18 cellular contexts compared by ENCODE assay signal in the genomic region with DNA sequence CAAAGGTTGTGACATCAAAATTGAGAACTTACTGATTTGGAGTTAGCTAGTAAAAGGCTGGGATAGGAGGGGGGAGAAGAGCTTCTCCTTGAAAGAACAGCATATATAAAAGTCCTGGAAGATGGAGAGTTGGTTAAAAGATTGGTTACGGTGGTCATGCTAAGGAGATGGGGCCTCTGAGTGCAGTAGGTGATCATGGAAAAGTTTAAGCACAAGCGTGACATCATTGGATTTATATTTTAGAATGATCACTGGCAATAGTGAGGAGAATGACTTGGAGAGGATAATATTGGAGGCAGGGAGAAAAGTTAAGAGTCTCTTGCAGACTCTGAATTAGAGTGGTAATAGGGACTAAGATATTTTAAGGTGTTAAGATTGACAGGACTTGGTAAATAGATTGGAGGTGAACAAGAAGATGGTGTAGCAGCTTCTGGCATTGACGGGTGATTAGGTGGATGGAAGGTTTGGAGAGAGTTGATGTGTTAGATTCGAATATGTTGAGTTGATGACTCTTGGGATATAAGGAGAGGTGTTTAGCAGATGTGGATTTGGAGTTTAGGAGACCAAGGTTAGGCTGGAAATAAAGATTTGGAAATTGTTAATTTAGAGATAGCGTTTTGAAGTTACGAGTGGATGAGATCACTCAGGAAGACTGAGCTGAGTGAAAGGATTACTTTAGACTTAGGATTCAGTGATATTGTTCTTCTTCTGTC. TPM values are rescaled to one million over a fixed set of nuclear protein-coding genes. Genes with fewer than 3 reads are reported as not detected.
DNase-seq lines count a peak whose midpoint lies in the region; ATAC-seq, FAIRE-seq and TF ChIP-seq lines count a peak whose summit lies in the region.
"Had no signal": no experiment of that assay in that cellular context is flagged by ENCODE, and none has a peak within 500 bp of the region (broad histone marks: within the 10 kb centered on the region; RNA-seq: fewer than 3 reads in every experiment).

No MANE protein-coding gene starts in this region.

- ATAC-seq in K562 (no peak), GM18520 (IDR thresholded peaks at IDR 0.05; ENCODE audit: unreplicated experiment) (no peak)
- no peak for ATAC-seq in CD8-positive, alpha-beta T cell
- no peak for ATAC-seq in activated CD8-positive, alpha-beta memory T cell treated with anti-CD3 and anti-CD28 coated beads, Interleukin-2, amount 10 ng/mL, durations not matched to agents 7 days and 5 days

- POLR2A ChIA-PET in CD4-positive, alpha-beta memory T cell (lab: Charles Lee; ENCODE audit: partially characterized antibody) = interaction anchor here (0.6 kb wide), 1 partner anchor 86 kb away, joined by 3 read pairs; no protein-coding TSS in a partner anchor
- POLR2A ChIA-PET in HEK293T (lab: Yijun Ruan, JAX) (interaction anchor here (1.0 to 1.9 kb wide), 2 partner anchors 8 to 20 kb away, joined by 3 to 8 read pairs; a partner anchor contains a TSS), K562 (lab: Yijun Ruan, JAX) (interaction anchor here (0.6 to 1.4 kb wide), 5 partner anchors 9 to 19 kb away, joined by 3 read pairs; a partner anchor contains a TSS)
- POLR2A ChIA-PET in CD8-positive, alpha-beta T cell (lab: Charles Lee) = no interaction called here

- H3K9ac ChIP-seq in K562 (ENCODE audit: insufficient read depth in 1 of 2, low read depth in 2 of 2, low read length in 2 of 2) = no peak overlapping the region
- H3K9ac ChIP-seq: BLaER1 treated with 17β-estradiol and CSF1 and Interleukin-3, amounts not matched to agents 10 nM and 100 nM; KMS-11 had no signal

- peaks cover 64% of the 10 kb centered on the region for H3K4me1 ChIP-seq in CD4-positive, alpha-beta memory T cell (ENCODE audit: insufficient read depth, low read length)
- no peaks in the 10 kb centered on the region; a peak in 3 of 5 replicates for H3K4me1 ChIP-seq in K562 (replicated peaks in 1 of 2; ENCODE audit: control insufficient read depth in 2 of 2, insufficient read depth in 2 of 2, low read length in 2 of 2)
- H3K4me1 ChIP-seq in CD8-positive, alpha-beta T cell (ENCODE audit: insufficient read depth, low read length) = peaks cover 39% of the 10 kb centered on the region

- H3K9me3 Mint-ChIP-seq in CD4-positive, alpha-beta memory T cell = no peaks in the 10 kb centered on the region
- no peaks in the 10 kb centered on the region for H3K9me3 Mint-ChIP-seq in osteocyte (ENCODE audit: unreplicated experiment)
- no peaks in the 10 kb centered on the region for H3K9me3 Mint-ChIP-seq in CD8-positive, alpha-beta T cell
- H3K9me3 Mint-ChIP-seq in activated CD8-positive, alpha-beta memory T cell treated with anti-CD3 and anti-CD28 coated beads, Interleukin-2, amount 10 ng/mL, durations not matched to agents 7 days and 5 days (ENCODE audit: low read depth) = no peaks in the 10 kb centered on the region

- no peak for TF ChIP-seq EP300 in K562 (IDR thresholded peaks at IDR 0.05; ENCODE audit: low read length)

- peak overlapping the region in 1 of 7 donors; percentile 0 for H3K27ac Mint-ChIP-seq in CD4-positive, alpha-beta memory T cell
- peak overlapping the region; percentile 1 for H3K27ac Mint-ChIP-seq in osteocyte (ENCODE audit: unreplicated experiment)
- no peak overlapping the region for H3K27ac Mint-ChIP-seq in CD8-positive, alpha-beta T cell
- no peak overlapping the region for H3K27ac Mint-ChIP-seq in activated CD8-positive, alpha-beta memory T cell treated with anti-CD3 and anti-CD28 coated beads, Interleukin-2, amount 10 ng/mL, durations not matched to agents 7 days and 5 days

- in situ Hi-C loops in K562 (cut with MboI) = no loop called here

- H3K4me3 ChIP-seq in CD4-positive, alpha-beta memory T cell (ENCODE audit: low read length in 2 of 2) = no peak overlapping the region
- H3K4me3 ChIP-seq in K562 = no peak overlapping the region
- H3K4me3 ChIP-seq in CD8-positive, alpha-beta T cell (ENCODE audit: low read depth, low read length) = no peak overlapping the region
- H3K4me3 ChIP-seq: BLaER1 treated with 17β-estradiol and CSF1 and Interleukin-3, amounts not matched to agents 10 nM and 100 nM; SK-N-MC had no signal

- H3K9me1 ChIP-seq in K562 (ENCODE audit: control insufficient read depth, insufficient read depth, low read length) = no peaks in the 10 kb centered on the region

- 68% methylated on average over 6 of the region's 6 CpGs for WGBS in K562 (ENCODE audit: insufficient coverage, low coverage, missing lambda C conversion rate)

- H3K36me3 ChIP-seq in CD4-positive, alpha-beta memory T cell (ENCODE audit: insufficient read depth, low read length) = no peaks in the 10 kb centered on the region
- no peaks in the 10 kb centered on the region for H3K36me3 ChIP-seq in K562 (ENCODE audit: control insufficient read depth, insufficient read depth, low read length)
- no peaks in the 10 kb centered on the region for H3K36me3 ChIP-seq in CD8-positive, alpha-beta T cell (ENCODE audit: insufficient read depth, low read length)

- CTCF ChIA-PET in CD4-positive, alpha-beta memory T cell (lab: Charles Lee; ENCODE audit: partially characterized antibody) = no interaction called here
- CTCF ChIA-PET in HEK293T (lab: Yijun Ruan, JAX) = interaction anchor here (0.7 kb wide), 1 partner anchor 19 kb away, joined by 6 read pairs; no protein-coding TSS in a partner anchor
- CTCF ChIA-PET in K562 (lab: Yijun Ruan, JAX; ENCODE audit: low intra/inter-chr PET ratio) = no interaction called here
- CTCF ChIA-PET in CD8-positive, alpha-beta T cell (lab: Charles Lee) = interaction anchor here (0.7 kb wide), 1 partner anchor 17 kb away, joined by 4 read pairs; no protein-coding TSS in a partner anchor
- CTCF ChIA-PET in activated CD8-positive, alpha-beta memory T cell treated with anti-CD3 and anti-CD28 coated beads, Interleukin-2, amount 10 ng/mL, durations not matched to agents 7 days and 5 days (lab: Charles Lee) = no interaction called here

- intact Hi-C loops in CD4-positive, alpha-beta memory T cell (cut with micrococcal nuclease) = no loop called here
- intact Hi-C loops in K562 (cut with micrococcal nuclease) = no loop called here
- intact Hi-C loops in CD8-positive, alpha-beta T cell (cut with DNase I, micrococcal nuclease) = no loop called here

- peaks cover 89% of the 10 kb centered on the region for H3K79me2 ChIP-seq in K562 (ENCODE audit: control insufficient read depth, insufficient read depth, low read length)

- no peak for DNase-seq in CD4-positive, alpha-beta memory T cell
- DNase-seq in HEK293T (ENCODE audit: extremely low spot score) (no peak), K562 (ENCODE audit: extremely low read depth in 1 of 4, low spot score in 3 of 4) (no peak), osteocyte (ENCODE audit: extremely low spot score, unreplicated experiment) (no peak)
- no peak for DNase-seq in CD8-positive, alpha-beta T cell
- no peak for DNase-seq in activated CD8-positive, alpha-beta memory T cell treated with anti-CD3 and anti-CD28 coated beads, Interleukin-2, amount 10 ng/mL, durations not matched to agents 7 days and 5 days
- DNase-seq: DND-41; GOT3; MV-4-11; NCI-H1694 treated with DMSO at 0.1 percent for 48 hours; NCI-H510A; NCI-H748 treated with DMSO at 0.1 percent for 48 hours; NK-92 treated with Interleukin-12 subunit alpha and Interleukin-12 subunit beta, amount 100 ng/mL, for 24 hours; SHP77 had no signal

- TF ChIP-seq POLR2A in K562 (conservative IDR thresholded peaks at IDR 0.05) = no peak

- no TSS peak for BruUV-seq in K562 (replicated peaks; lab: Mats Ljungman, UMichigan)

- no peaks in the 10 kb centered on the region for H3K9me3 ChIP-seq in CD4-positive, alpha-beta memory T cell (ENCODE audit: control insufficient read depth in 1 of 2, low read length in 2 of 2)
- no peaks in the 10 kb centered on the region for H3K9me3 ChIP-seq in K562 (replicated peaks; ENCODE audit: control insufficient read depth, insufficient read depth, low read depth, low read length)
- no peaks in the 10 kb centered on the region for H3K9me3 ChIP-seq in CD8-positive, alpha-beta T cell (ENCODE audit: low read length)

- H3K27ac ChIP-seq in CD4-positive, alpha-beta memory T cell (ENCODE audit: low read depth, low read length) = no peak overlapping the region
- H3K27ac ChIP-seq in K562 (ENCODE audit: extremely low read depth, low read depth, low read length) = no peak overlapping the region
- no peak overlapping the region for H3K27ac ChIP-seq in CD8-positive, alpha-beta T cell (ENCODE audit: low read depth, low read length)
- H3K27ac ChIP-seq: BLaER1 treated with 17β-estradiol and CSF1 and Interleukin-3, amounts not matched to agents 10 nM and 100 nM; KMS-11 had no signal

- no peak for FAIRE-seq in K562 (lab: Jason Lieb, UNC)

- no peaks in the 10 kb centered on the region for H3K27me3 ChIP-seq in CD4-positive, alpha-beta memory T cell (ENCODE audit: insufficient read depth, low read length)
- no peaks in the 10 kb centered on the region for H3K27me3 ChIP-seq in K562 (ENCODE audit: control insufficient read depth in 2 of 2, insufficient read depth in 2 of 2, low read length in 2 of 2)
- H3K27me3 ChIP-seq in CD8-positive, alpha-beta T cell (ENCODE audit: insufficient read depth, low read length) = no peaks in the 10 kb centered on the region
- H3K27me3 ChIP-seq: BLaER1 treated with 17β-estradiol and CSF1 and Interleukin-3, amounts not matched to agents 10 nM and 100 nM had no signal

- no peak for TF ChIP-seq RAD21 in K562 (CRISPR knock-in tag; conservative IDR thresholded peaks at IDR 0.05 in 1 of 2, IDR thresholded peaks at IDR 0.05 in 1 of 2)

- peaks cover 16% of the 10 kb centered on the region for H4K20me1 ChIP-seq in K562 (replicated peaks; ENCODE audit: control insufficient read depth, insufficient read depth, low read length)

- H3K36me3 Mint-ChIP-seq in CD4-positive, alpha-beta memory T cell = peaks cover 12% of the 10 kb centered on the region in 2 donors
- no peaks in the 10 kb centered on the region for H3K36me3 Mint-ChIP-seq in osteocyte (ENCODE audit: unreplicated experiment)
- peaks cover 9% of the 10 kb centered on the region for H3K36me3 Mint-ChIP-seq in CD8-positive, alpha-beta T cell
- peaks cover 23% of the 10 kb centered on the region for H3K36me3 Mint-ChIP-seq in activated CD8-positive, alpha-beta memory T cell treated with anti-CD3 and anti-CD28 coated beads, Interleukin-2, amount 10 ng/mL, durations not matched to agents 7 days and 5 days

- no peaks in the 10 kb centered on the region for H3K27me3 Mint-ChIP-seq in CD4-positive, alpha-beta memory T cell
- no peaks in the 10 kb centered on the region for H3K27me3 Mint-ChIP-seq in osteocyte (ENCODE audit: unreplicated experiment)
- no peaks in the 10 kb centered on the region for H3K27me3 Mint-ChIP-seq in CD8-positive, alpha-beta T cell (ENCODE audit: low read depth)
- no peaks in the 10 kb centered on the region for H3K27me3 Mint-ChIP-seq in activated CD8-positive, alpha-beta memory T cell treated with anti-CD3 and anti-CD28 coated beads, Interleukin-2, amount 10 ng/mL, durations not matched to agents 7 days and 5 days

- TF ChIP-seq CTCF in K562 (IDR thresholded peaks at IDR 0.05 in 2 of 3, conservative IDR thresholded peaks at IDR 0.05 in 1 of 3; ENCODE audit: insufficient read depth in 2 of 3, low read depth in 1 of 3, low read length in 3 of 3) (no peak), osteocyte (IDR thresholded peaks at IDR 0.05) (no peak)
- TF ChIP-seq CTCF in CD8-positive, alpha-beta T cell (IDR thresholded peaks at IDR 0.05) = no peak

- H3K4me2 ChIP-seq in K562 (ENCODE audit: insufficient read depth, low read length) = no peak overlapping the region
- H3K4me2 ChIP-seq: KMS-11 had no signal

- peaks cover 57 to 85% (median 70%) of the 10 kb centered on the region in 4 donors for H3K4me1 Mint-ChIP-seq in CD4-positive, alpha-beta memory T cell
- peaks cover 31% of the 10 kb centered on the region for H3K4me1 Mint-ChIP-seq in osteocyte (ENCODE audit: unreplicated experiment)
- H3K4me1 Mint-ChIP-seq in CD8-positive, alpha-beta T cell (ENCODE audit: low read depth) = peaks cover 71% of the 10 kb centered on the region
- H3K4me1 Mint-ChIP-seq in activated CD8-positive, alpha-beta memory T cell treated with anti-CD3 and anti-CD28 coated beads, Interleukin-2, amount 10 ng/mL, durations not matched to agents 7 days and 5 days = peaks cover 21% of the 10 kb centered on the region

- no peak overlapping the region for H2AFZ ChIP-seq in K562 (ENCODE audit: low read depth, low read length)

- H3K4me3 Mint-ChIP-seq in CD4-positive, alpha-beta memory T cell = peak overlapping the region in 5 of 8 donors; percentile 6 to 48 (median 15)
- no peak overlapping the region for H3K4me3 Mint-ChIP-seq in osteocyte (ENCODE audit: unreplicated experiment)
- no peak overlapping the region for H3K4me3 Mint-ChIP-seq in CD8-positive, alpha-beta T cell
- H3K4me3 Mint-ChIP-seq in activated CD8-positive, alpha-beta memory T cell treated with anti-CD3 and anti-CD28 coated beads, Interleukin-2, amount 10 ng/mL, durations not matched to agents 7 days and 5 days = no peak overlapping the region

RNA-seq across cellular contexts. Expression of a gene that starts 19.6 kb away (rescaled TPM):
- total RNA-seq in CD4-positive, alpha-beta memory T cell = 10 to 100 TPM; 86.0 to 86.2 TPM
- 100 to 1,000 TPM; 111 to 149 TPM for polyA plus RNA-seq in CD4-positive, alpha-beta memory T cell
- total RNA-seq in K562 (2011; cell fraction: chromatin; rRNA removed; ENCODE audit: low replicate concordance) = 87.2 and 162 TPM in 2 replicates
- 37.2 and 53.8 TPM in 2 replicates for total RNA-seq in K562 (2011; cell fraction: nucleolus; rRNA removed)
- total RNA-seq in K562 (2011; cell fraction: nucleoplasm; rRNA removed) = 68.6 and 73.0 TPM in 2 replicates
- total RNA-seq in K562 (2014; rRNA removed) (19.6 and 25.4 TPM in 2 replicates), K562 (2014; rRNA removed; fragmentation: Illumina TruSeq; extraction: Trizol) (28.5 and 37.5 TPM in 2 replicates), K562 (2015; rRNA removed; fragmentation: Illumina TruSeq; extraction: Trizol) (30.4 and 31.0 TPM in 2 replicates), K562 (2021) (25.4 and 25.7 TPM in 2 replicates), osteocyte (38.0 and 40.6 TPM in 2 replicates)
- polyA plus RNA-seq in K562 (2011; rRNA removed) (47.6 and 54.0 TPM in 2 replicates), K562 (2014; fragmentation: Illumina TruSeq; extraction: Trizol) (49.3 and 59.1 TPM in 2 replicates), K562 (2014; fragmentation: Nextera tagmentation; extraction: Ambion mirVana) (10 to 100 TPM; 19.4 to 41.4 TPM), K562 (2014; rRNA removed) (18.0 and 22.9 TPM in 2 replicates)
- 49.6 and 51.8 TPM in 2 replicates for polyA plus RNA-seq in K562 (2011; cell fraction: cytosol; rRNA removed)
- 46.2 and 52.5 TPM in 2 replicates for polyA plus RNA-seq in K562 (2011; cell fraction: nucleus; rRNA removed)
- polyA plus RNA-seq in K562 (2012) = 28.4 and 34.6 TPM in 2 replicates
- polyA minus RNA-seq in K562 (2011; rRNA and poly(A)+ RNA removed) = 87.9 and 90.2 TPM in 2 replicates
- 24.9 and 37.7 TPM in 2 replicates for polyA minus RNA-seq in K562 (2011; cell fraction: cytosol; rRNA and poly(A)+ RNA removed)
- 51.4 and 99.6 TPM in 2 replicates for polyA minus RNA-seq in K562 (2011; cell fraction: nucleus; rRNA and poly(A)+ RNA removed)
- 10 to 100 TPM; 73.9 to 78.5 TPM for total RNA-seq in CD8-positive, alpha-beta T cell
- total RNA-seq in activated CD8-positive, alpha-beta memory T cell treated with anti-CD3 and anti-CD28 coated beads, Interleukin-2, amount 10 ng/mL, durations not matched to agents 7 days and 5 days = 10 to 100 TPM; 39.4 to 52.4 TPM

Comparison
In these comparisons a context has a peak if more than half of its experiments do, and no peak if none do; other contexts are left out.
1. H3K4me3 Mint-ChIP-seq: peak in CD4-positive, alpha-beta memory T cell (5 of 8); none in osteocyte (single experiment), CD8-positive, alpha-beta T cell (single experiment) and activated CD8-positive, alpha-beta memory T cell treated with anti-CD3 and anti-CD28 coated beads, Interleukin-2, amount 10 ng/mL, durations not matched to agents 7 days and 5 days (single experiment).
2. CTCF ChIA-PET loops: an anchor here in HEK293T (0.7 kb wide) and CD8-positive, alpha-beta T cell (0.7 kb wide); none called in CD4-positive, alpha-beta memory T cell, K562 and activated CD8-positive, alpha-beta memory T cell treated with anti-CD3 and anti-CD28 coated beads, Interleukin-2, amount 10 ng/mL, durations not matched to agents 7 days and 5 days.